Comparison of ENCODE assay signal across 16 cellular contexts in genomic region chr12:104951759-104952509, GRCh38. TPM values are rescaled to one million over a fixed set of nuclear protein-coding genes. Genes with fewer than 3 reads are reported as not detected.
A peak's percentile ranks its signal among the peaks of the same experiment; 100 is the strongest.
DNase-seq lines count a peak whose midpoint lies in the region; ATAC-seq and TF ChIP-seq lines count a peak whose summit lies in the region.
"Had no signal": no experiment of that assay in that cellular context is flagged by ENCODE, and none has a peak within 500 bp of the region (broad histone marks: within the 10 kb centered on the region; RNA-seq: fewer than 3 reads in every experiment).

No MANE protein-coding gene starts in this region.

- H3K27me3 ChIP-seq in duodenal mucosa (ENCODE audit: control insufficient read depth in 1 of 2, insufficient read depth in 2 of 2, low read length in 2 of 2) (no peaks in the 10 kb centered on the region), mucosa of stomach (ENCODE audit: control insufficient read depth, insufficient read depth, low read length) (no peaks in the 10 kb centered on the region)
- H3K27me3 ChIP-seq: esophagus muscularis mucosa had no signal

- H3K36me3 Mint-ChIP-seq in Calu3 (ENCODE audit: insufficient read depth, unreplicated experiment) = peaks cover 1% of the 10 kb centered on the region
- H3K36me3 Mint-ChIP-seq: activated CD8-positive, alpha-beta memory T cell treated with anti-CD3 and anti-CD28 coated beads, Interleukin-2, amount 10 ng/mL, durations not matched to agents 7 days and 5 days had no signal

- intact Hi-C loops in Calu3 (cut with micrococcal nuclease; ENCODE audit: unreplicated experiment) = loop anchor here (5.0 to 10.0 kb wide), 3 partner anchors 65 to 667 kb away; no protein-coding TSS in a partner anchor

- peaks cover 21 to 41% of the 10 kb centered on the region in 2 donors for H3K4me1 ChIP-seq in duodenal mucosa (ENCODE audit: control insufficient read depth in 1 of 2, insufficient read depth in 2 of 2, low read length in 2 of 2)
- peaks cover 19% of the 10 kb centered on the region for H3K4me1 ChIP-seq in mucosa of stomach (ENCODE audit: control insufficient read depth, insufficient read depth, low read length)

- H3K9me3 ChIP-seq in duodenal mucosa (ENCODE audit: control insufficient read depth in 1 of 2, low read length in 2 of 2) = no peaks in the 10 kb centered on the region
- H3K9me3 ChIP-seq in mucosa of stomach (ENCODE audit: control insufficient read depth, low read length) = no peaks in the 10 kb centered on the region
- H3K9me3 ChIP-seq: esophagus muscularis mucosa had no signal

- peak overlapping the region; percentile 82 for H3K27ac Mint-ChIP-seq in Calu3 (ENCODE audit: unreplicated experiment)
- H3K27ac Mint-ChIP-seq: activated CD8-positive, alpha-beta memory T cell treated with anti-CD3 and anti-CD28 coated beads, Interleukin-2, amount 10 ng/mL, durations not matched to agents 7 days and 5 days; brain had no signal

- H3K4me3 ChIP-seq in duodenal mucosa (ENCODE audit: low read depth in 1 of 2, low read length in 2 of 2) (peak overlapping the region in 1 of 2 donors; percentile 49), mucosa of stomach (ENCODE audit: low read length) (no peak overlapping the region)
- H3K4me3 ChIP-seq: esophagus muscularis mucosa had no signal

- BruUV-seq in Calu3 (replicated peaks; lab: Mats Ljungman, UMichigan) = no TSS peak

- H3K9me3 Mint-ChIP-seq in Calu3 (ENCODE audit: low read depth, unreplicated experiment) = no peaks in the 10 kb centered on the region
- H3K9me3 Mint-ChIP-seq: nephron had no signal

- H3K4me1 Mint-ChIP-seq in Calu3 (ENCODE audit: low read depth, unreplicated experiment) = peaks cover 48% of the 10 kb centered on the region

- peak overlapping the region; percentile 41 to 51 for H3K9ac ChIP-seq in duodenal mucosa (ENCODE audit: low read depth in 1 of 2, low read length in 2 of 2)
- H3K9ac ChIP-seq in mucosa of stomach (ENCODE audit: low read length) = peak overlapping the region; percentile 5

- no peak for TF ChIP-seq CTCF in Calu3 (IDR thresholded peaks at IDR 0.05; ENCODE audit: unreplicated experiment)

- H3K27ac ChIP-seq in duodenal mucosa (ENCODE audit: low read depth, low read length) = peak overlapping the region; percentile 76
- H3K27ac ChIP-seq: esophagus muscularis mucosa had no signal

- DNase-seq in Calu3 (no peak), M059J (ENCODE audit: low read depth) (peak; percentile 72), SKM-1 (lab: John Stamatoyannopoulos, UW; ENCODE audit: unreplicated experiment) (no peak)
- DNase-seq: activated CD4-positive, CD25-positive, alpha-beta regulatory T cell treated with anti-CD3 and anti-CD28 coated beads, Interleukin-2, amount 50 U/mL, for 72 hours; activated CD8-positive, alpha-beta memory T cell treated with anti-CD3 and anti-CD28 coated beads, Interleukin-2, amount 10 ng/mL, durations not matched to agents 7 days and 5 days; activated gamma-delta T cell treated with Interleukin-2 at 50 U/mL for 16 hours; left ventricle myocardium superior; NCI-H146 had no signal

- no peaks in the 10 kb centered on the region for H3K27me3 Mint-ChIP-seq in Calu3 (ENCODE audit: unreplicated experiment)

- H3K36me3 ChIP-seq in duodenal mucosa (ENCODE audit: control insufficient read depth in 1 of 2, insufficient read depth in 2 of 2, low read length in 2 of 2) = no peaks in the 10 kb centered on the region
- no peaks in the 10 kb centered on the region for H3K36me3 ChIP-seq in mucosa of stomach (ENCODE audit: control insufficient read depth, insufficient read depth, low read length)
- H3K36me3 ChIP-seq: esophagus muscularis mucosa had no signal

- CTCF ChIA-PET in Calu3 (lab: Charles Lee) = interaction anchor here (0.6 to 2.2 kb wide), 2 partner anchors 109 to 570 kb away, joined by 3 to 11 read pairs; no protein-coding TSS in a partner anchor

- ATAC-seq in GM21528 (IDR thresholded peaks at IDR 0.05; ENCODE audit: low FRiP score, unreplicated experiment) (no peak), HG03097 (IDR thresholded peaks at IDR 0.05; ENCODE audit: low FRiP score, unreplicated experiment) (no peak), GM21529 (IDR thresholded peaks at IDR 0.05; ENCODE audit: unreplicated experiment) (no peak)
- ATAC-seq: activated CD8-positive, alpha-beta memory T cell treated with anti-CD3 and anti-CD28 coated beads, Interleukin-2, amount 10 ng/mL, durations not matched to agents 7 days and 5 days; left ventricle myocardium superior had no signal

- peak overlapping the region; percentile 55 for H3K4me3 Mint-ChIP-seq in Calu3 (ENCODE audit: low read depth, unreplicated experiment)
- H3K4me3 Mint-ChIP-seq: activated CD8-positive, alpha-beta memory T cell treated with anti-CD3 and anti-CD28 coated beads, Interleukin-2, amount 10 ng/mL, durations not matched to agents 7 days and 5 days; brain; nephron had no signal

RNA-seq across cellular contexts. Expression of gene SLC41A2, which starts 6.2 kb away (rescaled TPM):
- 41.5 and 48.1 TPM in 2 replicates for total RNA-seq in Calu3 (2022)
- total RNA-seq in M059J (2014; rRNA removed; shearing (Covaris generic)) = 19.0 and 21.3 TPM in 2 replicates

RNA-seq across cellular contexts. Expression of gene NOPCHAP1, which starts 34.2 kb away (rescaled TPM):
- total RNA-seq in Calu3 (2022) = 22.4 and 24.3 TPM in 2 replicates
- total RNA-seq in M059J (2014; rRNA removed; shearing (Covaris generic)) = 6.4 and 11.6 TPM in 2 replicates
